ENCODE assay signal across 16 cellular contexts in genomic region chr7:143505845-143506244, GRCh38. TPM values are rescaled to one million over a fixed set of nuclear protein-coding genes. Genes with fewer than 3 reads are reported as not detected.
DNase-seq lines count a peak whose midpoint lies in the region; ATAC-seq and TF ChIP-seq lines count a peak whose summit lies in the region.
"Had no signal": no experiment of that assay in that cellular context is flagged by ENCODE, and none has a peak within 500 bp of the region (broad histone marks: within the 10 kb centered on the region; RNA-seq: fewer than 3 reads in every experiment).

No MANE protein-coding gene starts in this region.

- no peak for TF ChIP-seq CTCF in activated CD8-positive, alpha-beta T cell treated with anti-CD3 and anti-CD28 coated beads for 36 hours (IDR thresholded peaks at IDR 0.05)

- CTCF ChIA-PET in activated CD8-positive, alpha-beta T cell treated with anti-CD3 and anti-CD28 coated beads for 36 hours (lab: Charles Lee), result interaction anchor here (2.2 kb wide), 1 partner anchor 265 kb away, joined by 6 read pairs; no protein-coding TSS in a partner anchor
- CTCF ChIA-PET in activated CD8-positive, alpha-beta T cell treated with anti-CD3 and anti-CD28 coated beads, Interleukin-2, amount 10 ng/mL, durations not matched to agents 7 days and 5 days (lab: Charles Lee), result interaction anchor here (1.5 kb wide), 1 partner anchor 15 kb away, joined by 5 read pairs; no protein-coding TSS in a partner anchor

- peaks cover 11% of the 10 kb centered on the region for H3K9me3 Mint-ChIP-seq in activated CD8-positive, alpha-beta T cell treated with anti-CD3 and anti-CD28 coated beads for 36 hours
- no peaks in the 10 kb centered on the region for H3K9me3 Mint-ChIP-seq in activated CD8-positive, alpha-beta T cell treated with anti-CD3 and anti-CD28 coated beads, Interleukin-2, amount 10 ng/mL, durations not matched to agents 7 days and 5 days (ENCODE audit: insufficient read depth)
- H3K9me3 Mint-ChIP-seq in activated T-helper 17 cell treated with anti-CD3 and anti-CD28 coated beads, Interleukin-2, amount 50 U/mL, for 72 hours, result peaks cover 3% of the 10 kb centered on the region
- H3K9me3 Mint-ChIP-seq: CD8-positive, alpha-beta T cell had no signal

- peak; percentile 27 for DNase-seq in activated CD8-positive, alpha-beta T cell treated with anti-CD3 and anti-CD28 coated beads for 36 hours
- DNase-seq in activated CD8-positive, alpha-beta T cell treated with anti-CD3 and anti-CD28 coated beads, Interleukin-2, amount 10 ng/mL, durations not matched to agents 7 days and 5 days, result no peak
- peak; percentile 16 for DNase-seq in stimulated activated CD4-positive, alpha-beta T cell treated with anti-CD3 and anti-CD28 coated beads, Interleukin-15, amount 100 ng/mL, for 24 hours
- DNase-seq in stimulated activated CD4-positive, alpha-beta T cell treated with anti-CD3 and anti-CD28 coated beads, Interleukin-12 subunit alpha, Interleukin-12 subunit beta, amount 100 ng/mL, for 4 hours, result no peak
- DNase-seq in dermis blood vessel endothelial cell (peak; percentile 43), NCI-H748 (lab: John Stamatoyannopoulos, UW; ENCODE audit: unreplicated experiment) (no peak)
- DNase-seq: BE2C; CD8-positive, alpha-beta T cell; COR-L47; DND-41; GDM1 had no signal

- peak; percentile 45 for ATAC-seq in activated CD8-positive, alpha-beta T cell treated with anti-CD3 and anti-CD28 coated beads for 36 hours
- no peak for ATAC-seq in activated CD8-positive, alpha-beta T cell treated with anti-CD3 and anti-CD28 coated beads, Interleukin-2, amount 10 ng/mL, durations not matched to agents 7 days and 5 days
- peak; percentile 57 for ATAC-seq in activated T-helper 17 cell treated with anti-CD3 and anti-CD28 coated beads, Interleukin-2, amount 50 U/mL, for 72 hours (replicated peaks)
- ATAC-seq in GM19455 (IDR thresholded peaks at IDR 0.05; ENCODE audit: unreplicated experiment), result no peak
- ATAC-seq: A549; CD8-positive, alpha-beta T cell; HepG2 had no signal

- H3K27ac Mint-ChIP-seq in activated CD8-positive, alpha-beta T cell treated with anti-CD3 and anti-CD28 coated beads for 36 hours, result no peak overlapping the region
- no peak overlapping the region for H3K27ac Mint-ChIP-seq in activated CD8-positive, alpha-beta T cell treated with anti-CD3 and anti-CD28 coated beads, Interleukin-2, amount 10 ng/mL, durations not matched to agents 7 days and 5 days
- H3K27ac Mint-ChIP-seq in activated T-helper 17 cell treated with anti-CD3 and anti-CD28 coated beads, Interleukin-2, amount 50 U/mL, for 72 hours, result peak overlapping the region; percentile 21
- H3K27ac Mint-ChIP-seq: CD8-positive, alpha-beta T cell had no signal

- POLR2A ChIA-PET in activated CD8-positive, alpha-beta T cell treated with anti-CD3 and anti-CD28 coated beads for 36 hours (lab: Charles Lee), result no interaction called here
- POLR2A ChIA-PET in activated CD8-positive, alpha-beta T cell treated with anti-CD3 and anti-CD28 coated beads, Interleukin-2, amount 10 ng/mL, durations not matched to agents 7 days and 5 days (lab: Charles Lee), result no interaction called here

- peaks cover 4% of the 10 kb centered on the region for H3K36me3 Mint-ChIP-seq in activated CD8-positive, alpha-beta T cell treated with anti-CD3 and anti-CD28 coated beads for 36 hours (ENCODE audit: low read depth)
- H3K36me3 Mint-ChIP-seq in activated CD8-positive, alpha-beta T cell treated with anti-CD3 and anti-CD28 coated beads, Interleukin-2, amount 10 ng/mL, durations not matched to agents 7 days and 5 days (ENCODE audit: low read depth), result no peaks in the 10 kb centered on the region
- no peaks in the 10 kb centered on the region for H3K36me3 Mint-ChIP-seq in activated T-helper 17 cell treated with anti-CD3 and anti-CD28 coated beads, Interleukin-2, amount 50 U/mL, for 72 hours (ENCODE audit: low read depth)

- no peaks in the 10 kb centered on the region for H3K27me3 Mint-ChIP-seq in activated CD8-positive, alpha-beta T cell treated with anti-CD3 and anti-CD28 coated beads for 36 hours
- H3K27me3 Mint-ChIP-seq in activated CD8-positive, alpha-beta T cell treated with anti-CD3 and anti-CD28 coated beads, Interleukin-2, amount 10 ng/mL, durations not matched to agents 7 days and 5 days (ENCODE audit: low read depth), result no peaks in the 10 kb centered on the region
- no peaks in the 10 kb centered on the region for H3K27me3 Mint-ChIP-seq in activated T-helper 17 cell treated with anti-CD3 and anti-CD28 coated beads, Interleukin-2, amount 50 U/mL, for 72 hours

- no peak overlapping the region for H3K4me3 Mint-ChIP-seq in activated CD8-positive, alpha-beta T cell treated with anti-CD3 and anti-CD28 coated beads for 36 hours
- H3K4me3 Mint-ChIP-seq in activated CD8-positive, alpha-beta T cell treated with anti-CD3 and anti-CD28 coated beads, Interleukin-2, amount 10 ng/mL, durations not matched to agents 7 days and 5 days, result no peak overlapping the region
- no peak overlapping the region for H3K4me3 Mint-ChIP-seq in activated T-helper 17 cell treated with anti-CD3 and anti-CD28 coated beads, Interleukin-2, amount 50 U/mL, for 72 hours
- H3K4me3 Mint-ChIP-seq: CD8-positive, alpha-beta T cell had no signal

- peaks cover 7% of the 10 kb centered on the region for H3K4me1 Mint-ChIP-seq in activated CD8-positive, alpha-beta T cell treated with anti-CD3 and anti-CD28 coated beads for 36 hours (ENCODE audit: low read depth)
- no peaks in the 10 kb centered on the region for H3K4me1 Mint-ChIP-seq in activated CD8-positive, alpha-beta T cell treated with anti-CD3 and anti-CD28 coated beads, Interleukin-2, amount 10 ng/mL, durations not matched to agents 7 days and 5 days (ENCODE audit: low read depth)
- peaks cover 5% of the 10 kb centered on the region for H3K4me1 Mint-ChIP-seq in activated T-helper 17 cell treated with anti-CD3 and anti-CD28 coated beads, Interleukin-2, amount 50 U/mL, for 72 hours

- intact Hi-C loops in activated CD8-positive, alpha-beta T cell treated with anti-CD3 and anti-CD28 coated beads for 36 hours (cut with micrococcal nuclease), result no loop called here

RNA-seq across cellular contexts. Expression of gene TAS2R41, which starts 28.2 kb away (rescaled TPM):
- total RNA-seq in activated CD8-positive, alpha-beta T cell treated with anti-CD3 and anti-CD28 coated beads for 36 hours, result not detected
- total RNA-seq in activated CD8-positive, alpha-beta T cell treated with anti-CD3 and anti-CD28 coated beads, Interleukin-2, amount 10 ng/mL, durations not matched to agents 7 days and 5 days, result not detected
- not detected for total RNA-seq in activated T-helper 17 cell treated with anti-CD3 and anti-CD28 coated beads, Interleukin-2, amount 50 U/mL, for 72 hours
- total RNA-seq in dermis blood vessel endothelial cell, result not detected in 2 replicates
- total RNA-seq: CD8-positive, alpha-beta T cell; H1; HepG2 had no signal

Comparison
In these comparisons a context has a peak if more than half of its experiments do, and no peak if none do; other contexts are left out.
1. ATAC-seq: peak in activated CD8-positive, alpha-beta T cell treated with anti-CD3 and anti-CD28 coated beads for 36 hours (single experiment) and activated T-helper 17 cell treated with anti-CD3 and anti-CD28 coated beads, Interleukin-2, amount 50 U/mL, for 72 hours (single experiment); none in activated CD8-positive, alpha-beta T cell treated with anti-CD3 and anti-CD28 coated beads, Interleukin-2, amount 10 ng/mL, durations not matched to agents 7 days and 5 days (single experiment) and GM19455 (single experiment).
2. DNase-seq: peak in activated CD8-positive, alpha-beta T cell treated with anti-CD3 and anti-CD28 coated beads for 36 hours (single experiment), stimulated activated CD4-positive, alpha-beta T cell treated with anti-CD3 and anti-CD28 coated beads, Interleukin-15, amount 100 ng/mL, for 24 hours (single experiment) and dermis blood vessel endothelial cell (single experiment); none in activated CD8-positive, alpha-beta T cell treated with anti-CD3 and anti-CD28 coated beads, Interleukin-2, amount 10 ng/mL, durations not matched to agents 7 days and 5 days (single experiment), stimulated activated CD4-positive, alpha-beta T cell treated with anti-CD3 and anti-CD28 coated beads, Interleukin-12 subunit alpha, Interleukin-12 subunit beta, amount 100 ng/mL, for 4 hours (single experiment) and NCI-H748 (single experiment).